ENCODE assay signal across 21 cellular contexts in genomic region chr4:141391771-141392170, GRCh38.
DNase-seq lines count a peak whose midpoint lies in the region; ATAC-seq, FAIRE-seq and TF ChIP-seq lines count a peak whose summit lies in the region.
"Had no signal": no experiment of that assay in that cellular context is flagged by ENCODE, and none has a peak within 500 bp of the region (broad histone marks: within the 10 kb centered on the region; RNA-seq: fewer than 3 reads in every experiment).

No MANE protein-coding gene starts in this region.

- H3K27ac ChIP-seq in pancreas: no peak overlapping the region
- H3K27ac ChIP-seq: BLaER1 treated with 17β-estradiol and CSF1 and Interleukin-3, amounts not matched to agents 10 nM and 100 nM; gastroesophageal sphincter; psoas muscle; tibial artery had no signal

- WGBS in pancreas, 2 donors: 56 to 57% methylated on average over 3 of the region's 3 CpGs

- no peaks in the 10 kb centered on the region for H3K36me3 ChIP-seq in pancreas
- H3K36me3 ChIP-seq: BLaER1 treated with 17β-estradiol and CSF1 and Interleukin-3, amounts not matched to agents 10 nM and 100 nM; gastroesophageal sphincter; tibial artery had no signal

- DNase-seq in HFF-Myc (ENCODE audit: extremely low read depth, low read depth) (peak; percentile 70), NCI-H2029 treated with DMSO at 0.1 percent for 48 hours (lab: John Stamatoyannopoulos, UW) (peak; percentile 81), SHP77 treated with DMSO at 0.1 percent for 48 hours (lab: John Stamatoyannopoulos, UW) (peak; percentile 14), pancreas (no peak), cerebellum (ENCODE audit: low spot score) (no peak), cortex of kidney (lab: John Stamatoyannopoulos, UW) (no peak), SIG-M5 treated with dmso at 0.1 percent for 504 hours (lab: John Stamatoyannopoulos, UW; ENCODE audit: unreplicated experiment) (no peak)
- DNase-seq: activated CD4-positive, CD25-positive, alpha-beta regulatory T cell; activated gamma-delta T cell; amygdala; DND-41; NCI-H526 treated with DMSO at 0.1 percent for 48 hours; psoas muscle; T-helper 2 cell; tibial artery had no signal

- TF ChIP-seq CTCF in HFF-Myc (IDR thresholded peaks at IDR 0.05; ENCODE audit: low read depth, low read length, missing control alignments): no peak
- no peak for TF ChIP-seq CTCF in pancreas (IDR thresholded peaks at IDR 0.05)

- no peak overlapping the region for H3K4me3 ChIP-seq in HFF-Myc (replicated peaks; ENCODE audit: low read depth, low read length)
- no peak overlapping the region for H3K4me3 ChIP-seq in pancreas
- H3K4me3 ChIP-seq: BLaER1 treated with 17β-estradiol and CSF1 and Interleukin-3, amounts not matched to agents 10 nM and 100 nM; gastroesophageal sphincter; K562; psoas muscle; tibial artery had no signal

- FAIRE-seq in pancreas (lab: Jason Lieb, UNC): no peak
- FAIRE-seq: GM19239, K562 had no signal

- ATAC-seq in pancreas: peak in 3 of 4 donors; percentile 50 to 54 (median 50)
- ATAC-seq: gastroesophageal sphincter; K562; natural killer cell treated with Interleukin-12 subunit alpha and Interleukin-12 subunit beta and Interleukin-15 and Interleukin-18, amount 100 ng/mL, for 72 hours; psoas muscle; stimulated activated effector memory CD8-positive, alpha-beta T cell treated with anti-CD3 and anti-CD28 coated beads, Interleukin-12 subunit alpha, Interleukin-12 subunit beta, amount 100 ng/mL, for 72 hours had no signal

- no peaks in the 10 kb centered on the region for H3K9me3 ChIP-seq in pancreas
- H3K9me3 ChIP-seq: gastroesophageal sphincter, psoas muscle, tibial artery had no signal

- peaks cover 0 to 6% (median 0%) of the 10 kb centered on the region in 3 donors for H3K4me1 ChIP-seq in pancreas
- H3K4me1 ChIP-seq: gastroesophageal sphincter, psoas muscle had no signal

- no peaks in the 10 kb centered on the region for H3K27me3 ChIP-seq in pancreas
- H3K27me3 ChIP-seq: BLaER1 treated with 17β-estradiol and CSF1 and Interleukin-3, amounts not matched to agents 10 nM and 100 nM; gastroesophageal sphincter; tibial artery had no signal

- intact Hi-C loops in pancreas (cut with DNase I): no loop called here

Comparison
In these comparisons a context has a peak if more than half of its experiments do, and no peak if none do; other contexts are left out.
1. DNase-seq: peak in HFF-Myc (single experiment), NCI-H2029 treated with DMSO at 0.1 percent for 48 hours (single experiment) and SHP77 treated with DMSO at 0.1 percent for 48 hours (single experiment); none in pancreas (0 of 6), cerebellum (single experiment), cortex of kidney (single experiment) and SIG-M5 treated with dmso at 0.1 percent for 504 hours (single experiment).